Comparison of ENCODE assay signal across 10 cellular contexts in the genomic region with DNA sequence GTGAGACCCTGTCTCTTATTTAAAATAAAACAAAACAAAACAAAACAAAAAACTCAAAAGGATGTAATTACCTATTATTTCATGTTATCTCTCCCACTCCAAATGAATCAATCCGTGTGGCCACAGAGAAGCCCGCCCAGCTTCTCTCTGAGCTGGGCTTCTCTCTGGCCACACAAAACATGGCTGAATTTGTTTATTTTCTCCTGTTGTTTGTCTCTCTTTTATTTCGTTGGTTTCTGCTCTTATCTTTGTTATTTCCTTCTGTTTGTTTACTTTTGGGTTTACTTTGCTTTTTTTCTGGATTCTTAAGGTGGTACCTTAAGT. TPM values are rescaled to one million over a fixed set of nuclear protein-coding genes. Genes with fewer than 3 reads are reported as not detected.
DNase-seq lines count a peak whose midpoint lies in the region; ATAC-seq, FAIRE-seq and TF ChIP-seq lines count a peak whose summit lies in the region.
"Had no signal": no experiment of that assay in that cellular context is flagged by ENCODE, and none has a peak within 500 bp of the region (broad histone marks: within the 10 kb centered on the region; RNA-seq: fewer than 3 reads in every experiment).

No MANE protein-coding gene starts in this region.

- no peak for FAIRE-seq in endothelial cell of umbilical vein (lab: Jason Lieb, UNC)
- FAIRE-seq: colon, islet of Langerhans had no signal

- H3K4me3 ChIP-seq in SK-N-SH (ENCODE audit: low read depth in 2 of 2, low read length in 1 of 2) (peak overlapping the region in 1 of 2 experiments; percentile 66; a peak in 3 of 4 replicates), endothelial cell of umbilical vein (replicated peaks in 1 of 3; ENCODE audit: insufficient read depth in 1 of 3, low read depth in 1 of 3, low read length in 3 of 3) (no peak overlapping the region)

- peak overlapping the region; percentile 91 for H3K27ac Mint-ChIP-seq in stimulated activated effector memory CD8-positive, alpha-beta T cell treated with anti-CD3 and anti-CD28 coated beads, Interleukin-12 subunit alpha, Interleukin-12 subunit beta, amount 100 ng/mL, for 72 hours

- H4K20me1 ChIP-seq in SK-N-SH (ENCODE audit: insufficient read depth) (no peaks in the 10 kb centered on the region), endothelial cell of umbilical vein (replicated peaks; ENCODE audit: control insufficient read depth, extremely low read depth, insufficient read depth, low read length) (no peaks in the 10 kb centered on the region)

- no peaks in the 10 kb centered on the region for H3K79me2 ChIP-seq in SK-N-SH (ENCODE audit: insufficient read depth)
- no peaks in the 10 kb centered on the region for H3K79me2 ChIP-seq in endothelial cell of umbilical vein (ENCODE audit: control insufficient read depth, insufficient read depth, low read length)

- no peak for TF ChIP-seq POLR2A in endothelial cell of umbilical vein (IDR thresholded peaks at IDR 0.05; ENCODE audit: low read depth, low read length)

- intact Hi-C loops in endothelial cell of umbilical vein (cut with micrococcal nuclease): loop anchor here (1.0 to 5.0 kb wide), 5 partner anchors 23 to 425 kb away; a partner anchor contains a TSS

- no peaks in the 10 kb centered on the region for H3K9me2 ChIP-seq in SK-N-SH

- CTCF ChIA-PET in SK-N-SH (lab: Yijun Ruan, JAX) (interaction anchor here (0.5 to 2.8 kb wide), 19 partner anchors 10 to 446 kb away, joined by 3 to 12 read pairs (median 3); a partner anchor contains a TSS), endothelial cell of umbilical vein (lab: Charles Lee) (interaction anchor here (0.6 to 3.2 kb wide), 20 partner anchors 9 to 388 kb away, joined by 3 to 31 read pairs (median 4); a partner anchor contains a TSS)

- peaks cover 48% of the 10 kb centered on the region for H3K4me1 Mint-ChIP-seq in activated T-cell treated with anti-CD3 and anti-CD28 coated beads, Interleukin-2, amount 50 U/mL, for 4 hours (ENCODE audit: low read depth)
- H3K4me1 Mint-ChIP-seq in stimulated activated effector memory CD8-positive, alpha-beta T cell treated with anti-CD3 and anti-CD28 coated beads, Interleukin-12 subunit alpha, Interleukin-12 subunit beta, amount 100 ng/mL, for 72 hours: peaks cover 48% of the 10 kb centered on the region

- 49% methylated on average over 3 of the region's 3 CpGs for WGBS in SK-N-SH (ENCODE audit: low lambda C conversion rate)

- H3K36me3 ChIP-seq in SK-N-SH (replicated peaks in 1 of 2; ENCODE audit: control insufficient read depth in 1 of 2, insufficient read depth in 2 of 2, low read length in 1 of 2) (no peaks in the 10 kb centered on the region), endothelial cell of umbilical vein (ENCODE audit: control insufficient read depth in 2 of 2, extremely low read depth in 1 of 2, insufficient read depth in 2 of 2, low read length in 2 of 2) (no peaks in the 10 kb centered on the region)

- POLR2A ChIA-PET in SK-N-SH (lab: Yijun Ruan, JAX) (no interaction called here), endothelial cell of umbilical vein (lab: Charles Lee) (interaction anchor here (1.2 kb wide), 1 partner anchor 24 kb away, joined by 4 read pairs; no protein-coding TSS in a partner anchor)

- peak overlapping the region; percentile 91 for H2AFZ ChIP-seq in SK-N-SH (ENCODE audit: low read depth)
- H2AFZ ChIP-seq in endothelial cell of umbilical vein (ENCODE audit: low read depth, low read length): no peak overlapping the region

- no peaks in the 10 kb centered on the region for H3K27me3 Mint-ChIP-seq in activated T-cell treated with anti-CD3 and anti-CD28 coated beads, Interleukin-2, amount 50 U/mL, for 4 hours (ENCODE audit: low read depth)

- H3K27ac ChIP-seq in SK-N-SH (ENCODE audit: low read depth in 2 of 2, low read length in 1 of 2) (no peak overlapping the region), endothelial cell of umbilical vein (ENCODE audit: insufficient read depth, low read depth, low read length) (no peak overlapping the region)

- no peaks in the 10 kb centered on the region for H3F3A ChIP-seq in SK-N-SH (replicated peaks; ENCODE audit: insufficient read depth)

- no peak for DNase-seq in activated T-cell treated with anti-CD3 and anti-CD28 coated beads, Interleukin-2, amount 50 U/mL, for 4 hours
- DNase-seq in activated T-cell treated with anti-CD3 and anti-CD28 coated beads for 4 hours (no peak), SK-N-SH (no peak), endothelial cell of umbilical vein (ENCODE audit: low read depth, low spot score) (no peak), NOMO-1 (lab: John Stamatoyannopoulos, UW; ENCODE audit: unreplicated experiment in 2 of 2) (no peak), C1 segment of cervical spinal cord (lab: John Stamatoyannopoulos, UW) (no peak)
- no peak for DNase-seq in stimulated activated effector memory CD8-positive, alpha-beta T cell treated with anti-CD3 and anti-CD28 coated beads, Interleukin-12 subunit alpha, Interleukin-12 subunit beta, amount 100 ng/mL, for 72 hours (ENCODE audit: low spot score in 2 of 2)

- dilution Hi-C loops in endothelial cell of umbilical vein (cut with MboI; ENCODE audit: extremely low pct_ligation_motif_present, low sequenced_read_pairs): no loop called here

- no peak for TF ChIP-seq CTCF in SK-N-SH (IDR thresholded peaks at IDR 0.05)
- peak in 1 of 2 donors; percentile 2 for TF ChIP-seq CTCF in endothelial cell of umbilical vein (IDR thresholded peaks at IDR 0.05; ENCODE audit: extremely low read depth in 1 of 2, insufficient read depth in 1 of 2, low read depth in 1 of 2, low read length in 2 of 2)

- no peak for TF ChIP-seq EP300 in SK-N-SH (IDR thresholded peaks at IDR 0.05; ENCODE audit: borderline replicate concordance in 1 of 2, low read depth in 1 of 2, low read length in 1 of 2)

- H3K4me1 ChIP-seq in SK-N-SH (ENCODE audit: control insufficient read depth in 1 of 2, insufficient read depth in 2 of 2, low read depth in 1 of 2, low read length in 1 of 2) (peaks cover 2 to 12% of the 10 kb centered on the region in 2 experiments; a peak in 3 of 4 replicates), endothelial cell of umbilical vein (ENCODE audit: control insufficient read depth, extremely low read depth, insufficient read depth, low read length) (peaks cover 16% of the 10 kb centered on the region)

- H3K9me3 Mint-ChIP-seq in activated T-cell treated with anti-CD3 and anti-CD28 coated beads, Interleukin-2, amount 50 U/mL, for 4 hours: no peaks in the 10 kb centered on the region
- H3K9me3 Mint-ChIP-seq in stimulated activated effector memory CD8-positive, alpha-beta T cell treated with anti-CD3 and anti-CD28 coated beads, Interleukin-12 subunit alpha, Interleukin-12 subunit beta, amount 100 ng/mL, for 72 hours: no peaks in the 10 kb centered on the region

- H3K27me3 ChIP-seq in SK-N-SH (ENCODE audit: insufficient read depth) (peaks cover 16% of the 10 kb centered on the region), endothelial cell of umbilical vein (ENCODE audit: control insufficient read depth in 2 of 2, insufficient read depth in 2 of 2, low read length in 2 of 2) (peaks cover 40 to 41% of the 10 kb centered on the region in 2 experiments)

- H3K36me3 Mint-ChIP-seq in activated T-cell treated with anti-CD3 and anti-CD28 coated beads, Interleukin-2, amount 50 U/mL, for 4 hours (ENCODE audit: insufficient read depth): no peaks in the 10 kb centered on the region
- no peaks in the 10 kb centered on the region for H3K36me3 Mint-ChIP-seq in stimulated activated effector memory CD8-positive, alpha-beta T cell treated with anti-CD3 and anti-CD28 coated beads, Interleukin-12 subunit alpha, Interleukin-12 subunit beta, amount 100 ng/mL, for 72 hours

- H3K4me3 Mint-ChIP-seq in activated T-cell treated with anti-CD3 and anti-CD28 coated beads, Interleukin-2, amount 50 U/mL, for 4 hours: peak overlapping the region; percentile 90
- peak overlapping the region; percentile 87 for H3K4me3 Mint-ChIP-seq in stimulated activated effector memory CD8-positive, alpha-beta T cell treated with anti-CD3 and anti-CD28 coated beads, Interleukin-12 subunit alpha, Interleukin-12 subunit beta, amount 100 ng/mL, for 72 hours

- H3K4me2 ChIP-seq in SK-N-SH (peak overlapping the region; percentile 86), endothelial cell of umbilical vein (ENCODE audit: insufficient read depth, low read length) (peak overlapping the region; percentile 80)

- H3K9me1 ChIP-seq in endothelial cell of umbilical vein (replicated peaks; ENCODE audit: control insufficient read depth, extremely low read depth, insufficient read depth, low read length): no peaks in the 10 kb centered on the region

- BruUV-seq in endothelial cell of umbilical vein (replicated peaks; lab: Mats Ljungman, UMichigan): no TSS peak

- no peak for ATAC-seq in activated T-cell treated with anti-CD3 and anti-CD28 coated beads, Interleukin-2, amount 50 U/mL, for 4 hours
- peak; percentile 1 for ATAC-seq in stimulated activated effector memory CD8-positive, alpha-beta T cell treated with anti-CD3 and anti-CD28 coated beads, Interleukin-12 subunit alpha, Interleukin-12 subunit beta, amount 100 ng/mL, for 72 hours
- no peak for ATAC-seq in HG02759 (IDR thresholded peaks at IDR 0.05; ENCODE audit: unreplicated experiment)

- TF ChIP-seq RAD21 in SK-N-SH (IDR thresholded peaks at IDR 0.05; ENCODE audit: low read length): no peak

- H3K9ac ChIP-seq in SK-N-SH (no peak overlapping the region), endothelial cell of umbilical vein (replicated peaks; ENCODE audit: extremely low read depth, insufficient read depth, low read length) (peak overlapping the region; percentile 0)

- no peaks in the 10 kb centered on the region for H3K9me3 ChIP-seq in SK-N-SH
- H3K9me3 ChIP-seq in endothelial cell of umbilical vein (replicated peaks; ENCODE audit: control insufficient read depth, insufficient read depth, low read length): no peaks in the 10 kb centered on the region

RNA-seq across cellular contexts. Expression of a gene that starts 1.5 kb away (rescaled TPM):
- total RNA-seq in activated T-cell treated with anti-CD3 and anti-CD28 coated beads, Interleukin-2, amount 50 U/mL, for 4 hours: 10 to 100 TPM; 21.2 to 29.4 (median 22.2) TPM
- polyA plus RNA-seq in SK-N-SH (2012; rRNA removed): 3.0 and 3.8 TPM in 2 replicates
- polyA plus RNA-seq in SK-N-SH (2012; cell fraction: cytosol; rRNA removed): 2.4 and 3.6 TPM in 2 replicates
- polyA plus RNA-seq in SK-N-SH (2012; cell fraction: nucleus; rRNA removed): 2.2 TPM in 2 replicates
- total RNA-seq in endothelial cell of umbilical vein: 0.99 and 1.8 TPM in 2 replicates
- polyA plus RNA-seq in endothelial cell of umbilical vein: 0.45 and 1.0 TPM in 2 replicates
- 1.6 and 2.5 TPM in 2 replicates for polyA plus RNA-seq in endothelial cell of umbilical vein (2011; cell fraction: cytosol; rRNA removed)
- polyA plus RNA-seq in endothelial cell of umbilical vein (2011; cell fraction: nucleus; rRNA removed): 1.1 and 1.3 TPM in 2 replicates
- 1.2 and 1.4 TPM in 2 replicates for polyA plus RNA-seq in endothelial cell of umbilical vein (2012)
- 3.0 TPM in 1 of 2 replicates, not detected in the other for polyA minus RNA-seq in endothelial cell of umbilical vein
- 64.7 TPM for polyA minus RNA-seq in endothelial cell of umbilical vein (2011; cell fraction: cytosol; rRNA and poly(A)+ RNA removed)
- 0.34 and 6.1 TPM in 2 replicates for polyA minus RNA-seq in endothelial cell of umbilical vein (2011; cell fraction: nucleus; rRNA and poly(A)+ RNA removed)

RNA-seq across cellular contexts. Expression of a gene that starts 23.1 kb away (rescaled TPM):
- total RNA-seq in activated T-cell treated with anti-CD3 and anti-CD28 coated beads, Interleukin-2, amount 50 U/mL, for 4 hours: 1,000 to 10,000 TPM; 1,023 to 1,175 (median 1,139) TPM
- 3,924 and 7,920 TPM in 2 replicates for polyA plus RNA-seq in SK-N-SH (2012; rRNA removed)
- 5,618 and 8,173 TPM in 2 replicates for polyA plus RNA-seq in SK-N-SH (2012; cell fraction: cytosol; rRNA removed)
- polyA plus RNA-seq in SK-N-SH (2012; cell fraction: nucleus; rRNA removed): 1,784 and 3,464 TPM in 2 replicates
- 4,007 and 4,015 TPM in 2 replicates for total RNA-seq in endothelial cell of umbilical vein
- polyA plus RNA-seq in endothelial cell of umbilical vein: 2,259 and 2,774 TPM in 2 replicates
- 4,510 and 5,534 TPM in 2 replicates for polyA plus RNA-seq in endothelial cell of umbilical vein (2011; cell fraction: cytosol; rRNA removed)
- polyA plus RNA-seq in endothelial cell of umbilical vein (2011; cell fraction: nucleus; rRNA removed): 1,715 and 2,260 TPM in 2 replicates
- 7,506 and 8,473 TPM in 2 replicates for polyA plus RNA-seq in endothelial cell of umbilical vein (2012)
- 359 and 375 TPM in 2 replicates for polyA minus RNA-seq in endothelial cell of umbilical vein
- 486 TPM for polyA minus RNA-seq in endothelial cell of umbilical vein (2011; cell fraction: cytosol; rRNA and poly(A)+ RNA removed)
- polyA minus RNA-seq in endothelial cell of umbilical vein (2011; cell fraction: nucleus; rRNA and poly(A)+ RNA removed): 61.1 and 90.1 TPM in 2 replicates
